11 cellular contexts compared by ENCODE assay signal in genomic region chr5:97547999-97548797, GRCh38.
DNase-seq lines count a peak whose midpoint lies in the region; ATAC-seq, FAIRE-seq and TF ChIP-seq lines count a peak whose summit lies in the region.
"Had no signal": no experiment of that assay in that cellular context is flagged by ENCODE, and none has a peak within 500 bp of the region (broad histone marks: within the 10 kb centered on the region; RNA-seq: fewer than 3 reads in every experiment).

No MANE protein-coding gene starts in this region.

- H3K9me3 ChIP-seq in endothelial cell of umbilical vein (replicated peaks; ENCODE audit: control insufficient read depth, insufficient read depth, low read length) = no peaks in the 10 kb centered on the region

- peak overlapping the region; percentile 50 for H3K4me2 ChIP-seq in endothelial cell of umbilical vein (ENCODE audit: insufficient read depth, low read length)

- TF ChIP-seq POLR2A in endothelial cell of umbilical vein (IDR thresholded peaks at IDR 0.05; ENCODE audit: low read depth, low read length) = no peak

- H3K4me3 ChIP-seq in GM12864 (ENCODE audit: low read depth, low read length) (no peak overlapping the region), endothelial cell of umbilical vein (replicated peaks in 1 of 3; ENCODE audit: insufficient read depth in 1 of 3, low read depth in 1 of 3, low read length in 3 of 3) (no peak overlapping the region)

- H3K9me1 ChIP-seq in endothelial cell of umbilical vein (replicated peaks; ENCODE audit: control insufficient read depth, extremely low read depth, insufficient read depth, low read length) = no peaks in the 10 kb centered on the region

- POLR2A ChIA-PET in endothelial cell of umbilical vein (lab: Charles Lee) = no interaction called here

- no TSS peak for BruUV-seq in endothelial cell of umbilical vein (replicated peaks; lab: Mats Ljungman, UMichigan)

- peak overlapping the region; percentile 40 for H2AFZ ChIP-seq in endothelial cell of umbilical vein (ENCODE audit: low read depth, low read length)

- no peaks in the 10 kb centered on the region for H3K36me3 ChIP-seq in endothelial cell of umbilical vein (ENCODE audit: control insufficient read depth in 2 of 2, extremely low read depth in 1 of 2, insufficient read depth in 2 of 2, low read length in 2 of 2)

- no peak overlapping the region for H3K27ac ChIP-seq in endothelial cell of umbilical vein (ENCODE audit: insufficient read depth, low read depth, low read length)

- no peaks in the 10 kb centered on the region for H4K20me1 ChIP-seq in endothelial cell of umbilical vein (replicated peaks; ENCODE audit: control insufficient read depth, extremely low read depth, insufficient read depth, low read length)

- peaks cover 23% of the 10 kb centered on the region for H3K4me1 ChIP-seq in endothelial cell of umbilical vein (ENCODE audit: control insufficient read depth, extremely low read depth, insufficient read depth, low read length)

- H3K79me2 ChIP-seq in endothelial cell of umbilical vein (ENCODE audit: control insufficient read depth, insufficient read depth, low read length) = no peaks in the 10 kb centered on the region

- intact Hi-C loops in endothelial cell of umbilical vein (cut with micrococcal nuclease) = loop anchor here (5.0 kb wide), 1 partner anchor 1224 kb away; the partner anchor contains the start of gene RGMB
- intact Hi-C loops in left cardiac atrium (cut with DNase I) = no loop called here

- no peak for TF ChIP-seq CTCF in GM12864 (IDR thresholded peaks at IDR 0.05; ENCODE audit: low read depth, low read length, missing control alignments)
- TF ChIP-seq CTCF in GM20000 (IDR thresholded peaks at IDR 0.05; ENCODE audit: extremely low read depth, missing control alignments) = no peak
- no peak for TF ChIP-seq CTCF in endothelial cell of umbilical vein (IDR thresholded peaks at IDR 0.05; ENCODE audit: extremely low read depth in 1 of 2, insufficient read depth in 1 of 2, low read depth in 1 of 2, low read length in 2 of 2)

- ATAC-seq in HG03342 (IDR thresholded peaks at IDR 0.05; ENCODE audit: unreplicated experiment) (peak; percentile 86), left cardiac atrium (no peak)

- FAIRE-seq in endothelial cell of umbilical vein (lab: Jason Lieb, UNC) = peak; percentile 85
- FAIRE-seq: islet of Langerhans had no signal

- dilution Hi-C loops in endothelial cell of umbilical vein (cut with MboI; ENCODE audit: extremely low pct_ligation_motif_present, low sequenced_read_pairs) = no loop called here

- DNase-seq in GM12864 (ENCODE audit: low read depth) = peak; percentile 25
- peak; percentile 32 for DNase-seq in GM20000 (ENCODE audit: low spot score)
- peak; percentile 84 for DNase-seq in endothelial cell of umbilical vein (ENCODE audit: low read depth, low spot score)
- DNase-seq in NCI-H1092 treated with DMSO at 0.1 percent for 48 hours (lab: John Stamatoyannopoulos, UW) = no peak
- no peak for DNase-seq in left cardiac atrium
- no peak for DNase-seq in SW480 (ENCODE audit: low spot score)
- DNase-seq in OCI-M1 (lab: John Stamatoyannopoulos, UW) = no peak
- DNase-seq: NCI-H526 treated with DMSO at 0.1 percent for 48 hours; stimulated activated CD4-positive, alpha-beta T cell treated with anti-CD3 and anti-CD28 coated beads, Interleukin-4, amount 100 ng/mL, for 24 hours had no signal

- CTCF ChIA-PET in endothelial cell of umbilical vein (lab: Charles Lee) = interaction anchor here (1.2 to 2.6 kb wide), 2 partner anchors 14 kb away, joined by 3 to 14 read pairs; no protein-coding TSS in a partner anchor

- H3K9ac ChIP-seq in endothelial cell of umbilical vein (replicated peaks; ENCODE audit: extremely low read depth, insufficient read depth, low read length) = no peak overlapping the region

- no peaks in the 10 kb centered on the region for H3K27me3 ChIP-seq in endothelial cell of umbilical vein (ENCODE audit: control insufficient read depth in 2 of 2, insufficient read depth in 2 of 2, low read length in 2 of 2)

TF ChIP-seq in endothelial cell of umbilical vein, 7 proteins besides CTCF, POLR2A, EP300 and RAD21:
- TF ChIP-seq FOS (IDR thresholded peaks at IDR 0.05; ENCODE audit: borderline replicate concordance, insufficient read depth, low read length) (peak; percentile 50), MAX (IDR thresholded peaks at IDR 0.05; ENCODE audit: insufficient read depth, insufficient read length) (no peak)

Comparison
In these comparisons a context has a peak if more than half of its experiments do, and no peak if none do; other contexts are left out.
1. DNase-seq: peak in GM12864 (single experiment), GM20000 (single experiment) and endothelial cell of umbilical vein (single experiment); none in NCI-H1092 treated with DMSO at 0.1 percent for 48 hours (single experiment), left cardiac atrium (single experiment), SW480 (single experiment) and OCI-M1 (single experiment).